ENCODE assay signal across 8 cellular contexts in the genomic region with DNA sequence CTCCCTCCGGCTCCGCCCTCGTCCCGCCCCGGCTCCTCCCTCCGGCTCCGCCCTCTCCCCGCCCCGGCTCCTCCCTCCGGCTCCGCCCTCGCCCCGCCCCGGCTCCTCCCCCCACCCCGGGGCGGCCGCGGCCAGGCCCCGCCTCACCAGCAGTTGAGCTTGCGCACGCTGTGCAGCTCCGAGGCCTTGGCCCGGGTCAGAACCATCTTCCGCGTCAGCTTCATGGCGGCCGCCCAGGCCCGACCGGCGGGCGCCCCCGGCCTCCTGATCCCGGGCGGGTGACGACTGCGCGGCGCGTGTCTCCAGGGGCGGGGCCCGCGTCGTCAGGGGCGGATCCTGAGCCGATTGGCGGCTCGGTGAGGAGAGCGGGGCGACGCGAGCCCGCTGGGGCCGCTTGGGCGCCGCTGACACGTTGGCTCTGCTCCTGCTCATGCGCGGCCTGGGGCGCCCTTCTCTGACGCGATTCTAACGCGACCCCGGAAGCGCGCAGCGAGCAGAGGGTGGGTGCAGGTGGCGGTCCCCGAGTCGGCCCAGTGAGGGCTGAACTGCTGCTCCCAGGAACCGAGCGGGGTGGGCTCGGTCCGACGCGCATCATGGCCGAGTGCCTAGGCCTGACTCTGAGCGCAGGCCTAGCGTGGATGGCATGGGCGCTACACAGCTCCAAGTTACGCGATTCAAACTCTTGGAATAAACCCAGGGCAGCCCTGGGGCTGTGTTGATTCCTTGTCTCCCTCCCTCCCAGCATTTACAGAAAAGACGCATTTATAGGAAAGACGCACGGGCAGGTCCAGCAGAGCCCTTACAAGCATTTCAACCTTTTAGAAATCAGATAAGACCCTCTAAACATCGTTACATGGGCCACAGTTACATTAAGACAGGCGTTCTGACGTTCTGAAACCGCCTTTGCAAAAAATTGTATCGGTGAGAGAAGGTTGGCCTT. TPM values are rescaled to one million over a fixed set of nuclear protein-coding genes. Genes with fewer than 3 reads are reported as not detected.
DNase-seq lines count a peak whose midpoint lies in the region; ATAC-seq lines count a peak whose summit lies in the region.

Gene CFAP410 (minus strand): TSS at position 420 of the 940 bp plus-strand sequence. CDS start 196 bp downstream, at position 224.

- peak; percentile 93 for ATAC-seq in GM21360 (IDR thresholded peaks at IDR 0.05; ENCODE audit: unreplicated experiment)

- DNase-seq in COLO668 (lab: John Stamatoyannopoulos, UW; ENCODE audit: unreplicated experiment), result peak; percentile 98
- peak; percentile 82 for DNase-seq in HT-29 (ENCODE audit: low spot score)
- peak; percentile 91 for DNase-seq in NK-92 treated with Interleukin-12 subunit alpha and Interleukin-12 subunit beta, amount 100 ng/mL, for 24 hours (lab: John Stamatoyannopoulos, UW)
- peak; percentile 97 for DNase-seq in activated CD8-positive, alpha-beta memory T cell treated with anti-CD3 and anti-CD28 coated beads for 24 hours
- peak; percentile 92 for DNase-seq in effector CD4-positive, alpha-beta T cell
- DNase-seq in lung microvascular endothelial cell (ENCODE audit: low read depth in 2 of 2), result peak; percentile 97 to 98
- DNase-seq in stimulated activated CD4-positive, alpha-beta T cell treated with anti-CD3 and anti-CD28 coated beads, TNF-alpha, amount 100 ng/mL, for 4 hours (ENCODE audit: low read depth in 3 of 3), result peak; percentile 88 to 93 (median 90)

RNA-seq across cellular contexts. Expression of gene CFAP410, which starts in this region (rescaled TPM):
- 21.7 and 21.8 TPM in 2 replicates for total RNA-seq in HT-29 (2014; rRNA removed; shearing (Covaris generic))
- total RNA-seq in lung microvascular endothelial cell, result 3.7 and 4.8 TPM in 2 replicates

Comparison
In these comparisons a context has a peak if more than half of its experiments do, and no peak if none do; other contexts are left out.
1. Peak in every context shown above with its lines: DNase-seq and ATAC-seq.